8 cellular contexts compared by ENCODE assay signal in the genomic region with DNA sequence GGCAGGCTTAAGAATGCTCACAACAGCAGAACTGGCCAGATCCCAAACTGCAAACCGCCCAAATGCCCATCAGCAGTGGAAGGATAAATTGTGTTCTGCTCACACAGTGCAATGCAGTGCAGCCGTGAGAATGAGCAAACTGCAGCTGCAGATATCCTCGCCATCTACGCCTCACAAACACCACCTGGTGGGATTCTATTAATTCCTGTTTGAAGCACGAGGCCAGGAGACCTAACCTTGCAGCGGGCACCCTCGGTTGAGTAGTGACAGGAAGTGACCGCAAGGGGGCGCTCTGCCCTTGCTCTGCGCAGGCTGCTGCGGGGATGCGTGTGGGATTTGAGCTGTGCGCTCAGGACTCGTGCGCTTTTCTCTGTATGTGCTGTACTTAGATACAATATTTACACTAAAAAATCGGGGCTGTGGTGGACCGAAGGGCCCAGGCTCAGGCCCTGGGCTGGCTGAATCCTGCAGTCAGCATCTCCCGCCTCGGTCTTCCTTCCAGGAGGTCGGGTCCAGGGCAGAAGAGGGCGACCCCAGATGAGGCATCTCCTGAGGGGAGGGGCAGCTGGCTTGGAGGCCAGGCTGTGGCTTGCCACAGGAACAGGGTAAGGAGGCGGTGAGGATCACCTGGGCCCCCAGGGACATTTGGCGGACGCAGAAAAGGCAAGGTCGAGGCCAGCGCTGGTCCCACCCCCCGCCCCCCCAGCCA. TPM values are rescaled to one million over a fixed set of nuclear protein-coding genes. Genes with fewer than 3 reads are reported as not detected.
DNase-seq lines count a peak whose midpoint lies in the region; ATAC-seq and TF ChIP-seq lines count a peak whose summit lies in the region.

No MANE protein-coding gene starts in this region.

- peaks cover 0 to 26% of the 10 kb centered on the region in 2 donors for H3K27me3 Mint-ChIP-seq in natural killer cell treated with Interleukin-12 subunit alpha and Interleukin-12 subunit beta and Interleukin-15 and Interleukin-18, amount 100 ng/mL, for 72 hours
- H3K27me3 Mint-ChIP-seq in stimulated activated naive B cell treated with anti-CD40 and anti-IgM and Interleukin-4, amounts not matched to agents 10 μg/mL and 1 μg/mL and 100 μg/mL, for 72 hours = peaks cover 45 to 57% of the 10 kb centered on the region in 2 donors

- no peak for TF ChIP-seq EP300 in Ishikawa (IDR thresholded peaks at IDR 0.05; ENCODE audit: borderline replicate concordance)

- POLR2A ChIA-PET in OCI-LY7 (lab: Charles Lee) = interaction anchor here (0.6 kb wide), 1 partner anchor 405 kb away, joined by 4 read pairs; no protein-coding TSS in a partner anchor

- no peaks in the 10 kb centered on the region for H3K36me3 ChIP-seq in OCI-LY7 (ENCODE audit: insufficient read depth, low read length)

- H3K4me3 ChIP-seq in OCI-LY7 (ENCODE audit: low read depth, low read length, poor library complexity, severe bottlenecking) = no peak overlapping the region

- peaks cover 0 to 4% of the 10 kb centered on the region in 2 donors for H3K4me1 Mint-ChIP-seq in natural killer cell treated with Interleukin-12 subunit alpha and Interleukin-12 subunit beta and Interleukin-15 and Interleukin-18, amount 100 ng/mL, for 72 hours (ENCODE audit: low read depth in 2 of 2)
- peaks cover 4 to 6% of the 10 kb centered on the region in 2 donors for H3K4me1 Mint-ChIP-seq in stimulated activated naive B cell treated with anti-CD40 and anti-IgM and Interleukin-4, amounts not matched to agents 10 μg/mL and 1 μg/mL and 100 μg/mL, for 72 hours

- no peaks in the 10 kb centered on the region for H4K20me1 ChIP-seq in OCI-LY7 (ENCODE audit: insufficient read depth, low read length)

- H3K27ac Mint-ChIP-seq in natural killer cell treated with Interleukin-12 subunit alpha and Interleukin-12 subunit beta and Interleukin-15 and Interleukin-18, amount 100 ng/mL, for 72 hours = no peak overlapping the region
- H3K27ac Mint-ChIP-seq in stimulated activated naive B cell treated with anti-CD40 and anti-IgM and Interleukin-4, amounts not matched to agents 10 μg/mL and 1 μg/mL and 100 μg/mL, for 72 hours = peak overlapping the region; percentile 42

- no peaks in the 10 kb centered on the region for H3K9me3 ChIP-seq in OCI-LY7 (ENCODE audit: low read length)

- no peak overlapping the region for H3K27ac ChIP-seq in OCI-LY7 (ENCODE audit: low read depth, low read length, poor library complexity, severe bottlenecking)

- TF ChIP-seq CTCF in OCI-LY7 (conservative IDR thresholded peaks at IDR 0.05; ENCODE audit: low read length) = peak; percentile 98

- H3K4me2 ChIP-seq in OCI-LY7 (ENCODE audit: low read length) = no peak overlapping the region

- no peaks in the 10 kb centered on the region for H3K9me2 ChIP-seq in OCI-LY7 (ENCODE audit: insufficient read depth, low read length)

- CTCF ChIA-PET in OCI-LY7 (lab: Charles Lee; ENCODE audit: unreplicated experiment) = interaction anchor here (0.6 to 1.0 kb wide), 4 partner anchors 17 to 667 kb away, joined by 3 to 19 read pairs (median 5); no protein-coding TSS in a partner anchor

- TF ChIP-seq RAD21 in Ishikawa (IDR thresholded peaks at IDR 0.05; ENCODE audit: low read depth) = peak; percentile 96

- no peaks in the 10 kb centered on the region for H3K36me3 Mint-ChIP-seq in natural killer cell treated with Interleukin-12 subunit alpha and Interleukin-12 subunit beta and Interleukin-15 and Interleukin-18, amount 100 ng/mL, for 72 hours
- no peaks in the 10 kb centered on the region for H3K36me3 Mint-ChIP-seq in stimulated activated naive B cell treated with anti-CD40 and anti-IgM and Interleukin-4, amounts not matched to agents 10 μg/mL and 1 μg/mL and 100 μg/mL, for 72 hours

- H3K79me2 ChIP-seq in OCI-LY7 (ENCODE audit: insufficient read depth, low read depth, low read length) = no peaks in the 10 kb centered on the region

- H3K4me1 ChIP-seq in OCI-LY7 (ENCODE audit: insufficient read depth, low read length, poor library complexity, severe bottlenecking) = peaks cover 3% of the 10 kb centered on the region

- no peak overlapping the region for H2AFZ ChIP-seq in OCI-LY7 (ENCODE audit: low read length)

- no peaks in the 10 kb centered on the region for H3K9me3 Mint-ChIP-seq in natural killer cell treated with Interleukin-12 subunit alpha and Interleukin-12 subunit beta and Interleukin-15 and Interleukin-18, amount 100 ng/mL, for 72 hours
- H3K9me3 Mint-ChIP-seq in stimulated activated naive B cell treated with anti-CD40 and anti-IgM and Interleukin-4, amounts not matched to agents 10 μg/mL and 1 μg/mL and 100 μg/mL, for 72 hours = no peaks in the 10 kb centered on the region

- intact Hi-C loops in OCI-LY7 (cut with micrococcal nuclease; ENCODE audit: unreplicated experiment) = loop anchor here (1.0 to 10.0 kb wide), 3 partner anchors 45 to 752 kb away; no protein-coding TSS in a partner anchor

- ATAC-seq in GM21529 (IDR thresholded peaks at IDR 0.05; ENCODE audit: unreplicated experiment) = peak; percentile 80
- ATAC-seq in natural killer cell treated with Interleukin-12 subunit alpha and Interleukin-12 subunit beta and Interleukin-15 and Interleukin-18, amount 100 ng/mL, for 72 hours = peak; percentile 85
- ATAC-seq in stimulated activated naive B cell treated with anti-CD40 and anti-IgM and Interleukin-4, amounts not matched to agents 10 μg/mL and 1 μg/mL and 100 μg/mL, for 72 hours (replicated peaks) = peak; percentile 89 to 91

- DNase-seq in DMS114 treated with DMSO at 0.1 percent for 48 hours (lab: John Stamatoyannopoulos, UW; ENCODE audit: unreplicated experiment) (peak; percentile 57), OCI-LY7 (ENCODE audit: low spot score) (peak; percentile 87), fibroblast of gingiva (ENCODE audit: low read depth) (peak; percentile 65)
- DNase-seq in activated T-cell treated with anti-CD3 and anti-CD28 coated beads, Interleukin-2, amount 50 U/mL, for 1 hour = peak; percentile 81
- DNase-seq in natural killer cell treated with Interleukin-12 subunit alpha and Interleukin-12 subunit beta and Interleukin-15 and Interleukin-18, amount 100 ng/mL, for 72 hours (ENCODE audit: low spot score) = peak; percentile 80
- DNase-seq in stimulated activated naive B cell treated with anti-CD40 and anti-IgM and Interleukin-4, amounts not matched to agents 10 μg/mL and 1 μg/mL and 100 μg/mL, for 72 hours = peak; percentile 73

- no TSS peak for BruUV-seq in OCI-LY7 (replicated peaks; lab: Mats Ljungman, UMichigan)

- no peak overlapping the region for H3K4me3 Mint-ChIP-seq in natural killer cell treated with Interleukin-12 subunit alpha and Interleukin-12 subunit beta and Interleukin-15 and Interleukin-18, amount 100 ng/mL, for 72 hours
- H3K4me3 Mint-ChIP-seq in stimulated activated naive B cell treated with anti-CD40 and anti-IgM and Interleukin-4, amounts not matched to agents 10 μg/mL and 1 μg/mL and 100 μg/mL, for 72 hours = peak overlapping the region in 1 of 2 donors; percentile 25

TF ChIP-seq in Ishikawa, 13 proteins besides CTCF, POLR2A, EP300 and RAD21:
- peak; percentile 75 for TF ChIP-seq MAX (IDR thresholded peaks at IDR 0.05)
- TF ChIP-seq NFIC (IDR thresholded peaks at IDR 0.05) = no peak

RNA-seq across cellular contexts. Expression of gene PDIA6, which starts 19.8 kb away (rescaled TPM):
- total RNA-seq in OCI-LY7 (2014; rRNA removed; shearing (Covaris generic)) = 171 and 192 TPM in 2 replicates
- 132 and 150 TPM in 2 replicates for total RNA-seq in OCI-LY7 (2022)
- total RNA-seq in natural killer cell treated with Interleukin-12 subunit alpha and Interleukin-12 subunit beta and Interleukin-15 and Interleukin-18, amount 100 ng/mL, for 72 hours = 100 to 1,000 TPM; 214 to 236 TPM
